Comparison of ENCODE assay signal across 15 cellular contexts in the genomic region with DNA sequence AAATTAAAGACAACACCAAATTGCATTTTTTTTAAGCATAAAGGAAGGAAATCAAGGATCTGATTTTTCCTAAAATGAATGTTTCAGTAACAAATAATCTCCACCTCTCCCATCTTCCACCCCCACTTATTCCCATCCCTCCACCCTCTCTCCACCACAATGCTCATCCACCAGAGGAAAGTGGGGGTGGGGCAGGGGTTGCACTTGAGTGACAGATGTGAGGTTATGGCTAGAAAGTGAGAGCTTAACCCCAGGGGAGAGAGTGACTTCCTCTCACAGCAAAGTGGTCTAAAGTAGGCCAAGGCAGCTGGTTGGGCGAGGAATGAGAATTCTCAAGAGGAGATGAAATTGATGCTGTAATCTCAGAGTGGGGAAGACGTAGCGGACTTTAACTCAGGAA.
DNase-seq lines count a peak whose midpoint lies in the region; ATAC-seq, FAIRE-seq and TF ChIP-seq lines count a peak whose summit lies in the region.
"Had no signal": no experiment of that assay in that cellular context is flagged by ENCODE, and none has a peak within 500 bp of the region (broad histone marks: within the 10 kb centered on the region; RNA-seq: fewer than 3 reads in every experiment).

No MANE protein-coding gene starts in this region.

- no peaks in the 10 kb centered on the region for H4K20me1 ChIP-seq in HepG2 (ENCODE audit: insufficient read depth, low read length)

- no peak overlapping the region for H3K9ac ChIP-seq in HepG2 (ENCODE audit: insufficient read depth, low read depth, low read length)

- H3K27me3 ChIP-seq in HepG2 (ENCODE audit: control insufficient read depth in 1 of 2, insufficient read depth in 2 of 2, low read length in 2 of 2), result no peaks in the 10 kb centered on the region
- no peaks in the 10 kb centered on the region for H3K27me3 ChIP-seq in right lobe of liver
- no peaks in the 10 kb centered on the region for H3K27me3 ChIP-seq in body of pancreas
- H3K27me3 ChIP-seq: BE2C, Peyer's patch had no signal

- H3K27me3 Mint-ChIP-seq in T-helper 17 cell, result peaks cover 13% of the 10 kb centered on the region
- peaks cover 19% of the 10 kb centered on the region for H3K27me3 Mint-ChIP-seq in activated CD4-positive, alpha-beta T cell treated with anti-CD3 and anti-CD28 coated beads, Interleukin-2, amount 10 ng/mL, durations not matched to agents 24 days and 14 days

- DNase-seq in HepG2 (ENCODE audit: low spot score) (peak; percentile 34), right lobe of liver (no peak), T-helper 17 cell (no peak), HTR-8/SVneo (ENCODE audit: insufficient read length, low spot score) (no peak), body of pancreas (no peak)
- DNase-seq in stimulated activated naive CD4-positive, alpha-beta T cell (lab: John Stamatoyannopoulos, UW), result no peak
- DNase-seq in activated CD4-positive, alpha-beta T cell treated with anti-CD3 and anti-CD28 coated beads, Interleukin-2, amount 10 ng/mL, durations not matched to agents 24 days and 14 days, result no peak
- DNase-seq: activated effector memory CD4-positive, alpha-beta T cell treated with Interleukin-2 at 50 U/mL for 16 hours; BE2C; hippocampal formation; Kasumi-1 had no signal

- H3K4me3 ChIP-seq in HepG2 (replicated peaks in 1 of 3; ENCODE audit: insufficient read depth in 1 of 3, low read depth in 2 of 3, low read length in 3 of 3), result no peak overlapping the region; a peak in 1 of 6 replicates
- H3K4me3 ChIP-seq in right lobe of liver, result no peak overlapping the region
- no peak overlapping the region for H3K4me3 ChIP-seq in body of pancreas
- H3K4me3 ChIP-seq: Peyer's patch had no signal

- H3K36me3 Mint-ChIP-seq in T-helper 17 cell (ENCODE audit: low read depth), result no peaks in the 10 kb centered on the region
- H3K36me3 Mint-ChIP-seq in activated CD4-positive, alpha-beta T cell treated with anti-CD3 and anti-CD28 coated beads, Interleukin-2, amount 10 ng/mL, durations not matched to agents 24 days and 14 days (ENCODE audit: low read depth), result no peaks in the 10 kb centered on the region

- no peak overlapping the region for H2AFZ ChIP-seq in HepG2 (ENCODE audit: low read length)

- in situ Hi-C loops in HepG2 (cut with HindIII; ENCODE audit: extremely low pct_ligation_motif_present, low pct_unique_long_range_greater_than_20kb), result no loop called here

- TF ChIP-seq POLR2A in HepG2 (IDR thresholded peaks at IDR 0.05; ENCODE audit: insufficient read depth in 1 of 2, low read depth in 2 of 2, low read length in 2 of 2) (no peak), right lobe of liver (IDR thresholded peaks at IDR 0.05) (no peak), body of pancreas (IDR thresholded peaks at IDR 0.05) (no peak)

- H3K27ac ChIP-seq in HepG2 (ENCODE audit: extremely low read length, insufficient read depth, low read length), result peak overlapping the region; percentile 65
- H3K27ac ChIP-seq in right lobe of liver, result no peak overlapping the region
- H3K27ac ChIP-seq in body of pancreas, result no peak overlapping the region
- H3K27ac ChIP-seq: Peyer's patch, VCaP had no signal

- peaks cover 3% of the 10 kb centered on the region for H3K9me3 Mint-ChIP-seq in activated CD4-positive, alpha-beta T cell treated with anti-CD3 and anti-CD28 coated beads, Interleukin-2, amount 10 ng/mL, durations not matched to agents 24 days and 14 days

- peak overlapping the region; percentile 46 for H3K27ac Mint-ChIP-seq in T-helper 17 cell
- H3K27ac Mint-ChIP-seq in activated CD4-positive, alpha-beta T cell treated with anti-CD3 and anti-CD28 coated beads, Interleukin-2, amount 10 ng/mL, durations not matched to agents 24 days and 14 days, result no peak overlapping the region
- H3K27ac Mint-ChIP-seq: dendritic cell treated with granulocyte-macrophage colony-stimulating factor and Interleukin-4, amounts not matched to agents 40 ng/mL and 50 ng/mL, for 4 days had no signal

- BruUV-seq in HepG2 (replicated peaks; lab: Mats Ljungman, UMichigan), result no TSS peak

- peaks cover 13% of the 10 kb centered on the region for H3K9me3 ChIP-seq in HepG2 (ENCODE audit: low read length)
- no peaks in the 10 kb centered on the region for H3K9me3 ChIP-seq in right lobe of liver
- no peaks in the 10 kb centered on the region for H3K9me3 ChIP-seq in T-helper 17 cell (ENCODE audit: control insufficient read depth, low read length, poor library complexity, severe bottlenecking)
- peaks cover 0 to 6% (median 0%) of the 10 kb centered on the region in 3 donors for H3K9me3 ChIP-seq in body of pancreas
- H3K9me3 ChIP-seq: BE2C, Peyer's patch had no signal

- TF ChIP-seq EP300 in HepG2 (IDR thresholded peaks at IDR 0.05; ENCODE audit: low read depth in 2 of 2, low read length in 2 of 2) (no peak; a peak in 1 of 4 replicates), HepG2 (CRISPR knock-in tag; IDR thresholded peaks at IDR 0.05; ENCODE audit: borderline replicate concordance) (no peak)

- H3K4me1 ChIP-seq in HepG2 (ENCODE audit: insufficient read depth, low read length) (peaks cover 63% of the 10 kb centered on the region), right lobe of liver (peaks cover 0 to 25% (median 11%) of the 10 kb centered on the region in 4 donors), body of pancreas (no peaks in the 10 kb centered on the region)
- H3K4me1 ChIP-seq: BE2C, Peyer's patch had no signal

- peak overlapping the region; percentile 78 for H3K4me2 ChIP-seq in HepG2 (ENCODE audit: low read depth, low read length)

- no peak for TF ChIP-seq RAD21 in HepG2 (CRISPR knock-in tag; IDR thresholded peaks at IDR 0.05)

- H3K36me3 ChIP-seq in HepG2 (replicated peaks in 1 of 2; ENCODE audit: control insufficient read depth in 1 of 2, insufficient read depth in 2 of 2, low read length in 2 of 2), result no peaks in the 10 kb centered on the region
- H3K36me3 ChIP-seq in right lobe of liver, result no peaks in the 10 kb centered on the region
- H3K36me3 ChIP-seq in body of pancreas (replicated peaks in 1 of 2; ENCODE audit: insufficient read depth in 1 of 2, low read depth in 2 of 2), result no peaks in the 10 kb centered on the region
- H3K36me3 ChIP-seq: BE2C, Peyer's patch had no signal

- WGBS in HepG2 (ENCODE audit: low lambda C conversion rate), result 93% methylated on average over 3 of the region's 3 CpGs
- 76% methylated on average over 3 of the region's 3 CpGs for WGBS in right lobe of liver (ENCODE audit: insufficient coverage, low coverage, low lambda C conversion rate, missing lambda C conversion rate)
- WGBS in body of pancreas, 2 donors, result 86 to 88% methylated on average over 3 of the region's 3 CpGs

- FAIRE-seq in HepG2 (lab: Jason Lieb, UNC), result no peak
- no peak for FAIRE-seq in HTR-8/SVneo (lab: Jason Lieb, UNC)

- no peak overlapping the region for H3K4me3 Mint-ChIP-seq in T-helper 17 cell
- no peak overlapping the region for H3K4me3 Mint-ChIP-seq in activated CD4-positive, alpha-beta T cell treated with anti-CD3 and anti-CD28 coated beads, Interleukin-2, amount 10 ng/mL, durations not matched to agents 24 days and 14 days
- H3K4me3 Mint-ChIP-seq: dendritic cell treated with granulocyte-macrophage colony-stimulating factor and Interleukin-4, amounts not matched to agents 40 ng/mL and 50 ng/mL, for 4 days had no signal

- intact Hi-C loops in HepG2 (cut with micrococcal nuclease; ENCODE audit: unreplicated experiment), result no loop called here
- intact Hi-C loops in right lobe of liver (cut with DNase I), result no loop called here
- intact Hi-C loops in body of pancreas (cut with DNase I), result no loop called here
- intact Hi-C loops in activated CD4-positive, alpha-beta T cell treated with anti-CD3 and anti-CD28 coated beads, Interleukin-2, amount 10 ng/mL, durations not matched to agents 24 days and 14 days (cut with micrococcal nuclease), result no loop called here

- no peak for ATAC-seq in HepG2
- ATAC-seq in right lobe of liver, result no peak
- peak; percentile 75 for ATAC-seq in HG03354 (IDR thresholded peaks at IDR 0.05; ENCODE audit: poor library complexity, severe bottlenecking, unreplicated experiment)
- ATAC-seq in T-helper 17 cell, result no peak
- no peak for ATAC-seq in body of pancreas

- POLR2A ChIA-PET in HepG2 (lab: Yijun Ruan, JAX), result interaction anchor here (1.4 to 2.2 kb wide), 7 partner anchors 10 to 183 kb away, joined by 3 to 11 read pairs (median 7); no protein-coding TSS in a partner anchor

- H3K79me2 ChIP-seq in HepG2 (ENCODE audit: insufficient read depth, low read length), result no peaks in the 10 kb centered on the region

- no peak for TF ChIP-seq CTCF in HepG2 (CRISPR knock-in tag; IDR thresholded peaks at IDR 0.05)
- no peak for TF ChIP-seq CTCF in right lobe of liver (IDR thresholded peaks at IDR 0.05)
- no peak for TF ChIP-seq CTCF in body of pancreas (IDR thresholded peaks at IDR 0.05)

- H3K4me1 Mint-ChIP-seq in T-helper 17 cell, result peaks cover 7% of the 10 kb centered on the region
- H3K4me1 Mint-ChIP-seq in activated CD4-positive, alpha-beta T cell treated with anti-CD3 and anti-CD28 coated beads, Interleukin-2, amount 10 ng/mL, durations not matched to agents 24 days and 14 days, result peaks cover 2% of the 10 kb centered on the region

- CTCF ChIA-PET in HepG2 (lab: Yijun Ruan, JAX; ENCODE audit: low intra/inter-chr PET ratio, low total read pairs), result no interaction called here

TF ChIP-seq in HepG2, 621 proteins besides CTCF, POLR2A, EP300 and RAD21 (continues in another document):
- TF ChIP-seq PCBP2 (optimal IDR thresholded peaks at IDR 0.05; ENCODE audit: low read depth, low read length, poor library complexity, severe bottlenecking), result peak; percentile 61
- TF ChIP-seq ZBTB10 (CRISPR knock-in tag; IDR thresholded peaks at IDR 0.05; ENCODE audit: borderline replicate concordance), result no peak
- TF ChIP-seq KLF16 (CRISPR knock-in tag; IDR thresholded peaks at IDR 0.05), result no peak
- no peak for TF ChIP-seq PRPF4 (IDR thresholded peaks at IDR 0.05; ENCODE audit: low read depth, low read length, poor library complexity, severe bottlenecking)
